13 cellular contexts compared by ENCODE assay signal in the genomic region with DNA sequence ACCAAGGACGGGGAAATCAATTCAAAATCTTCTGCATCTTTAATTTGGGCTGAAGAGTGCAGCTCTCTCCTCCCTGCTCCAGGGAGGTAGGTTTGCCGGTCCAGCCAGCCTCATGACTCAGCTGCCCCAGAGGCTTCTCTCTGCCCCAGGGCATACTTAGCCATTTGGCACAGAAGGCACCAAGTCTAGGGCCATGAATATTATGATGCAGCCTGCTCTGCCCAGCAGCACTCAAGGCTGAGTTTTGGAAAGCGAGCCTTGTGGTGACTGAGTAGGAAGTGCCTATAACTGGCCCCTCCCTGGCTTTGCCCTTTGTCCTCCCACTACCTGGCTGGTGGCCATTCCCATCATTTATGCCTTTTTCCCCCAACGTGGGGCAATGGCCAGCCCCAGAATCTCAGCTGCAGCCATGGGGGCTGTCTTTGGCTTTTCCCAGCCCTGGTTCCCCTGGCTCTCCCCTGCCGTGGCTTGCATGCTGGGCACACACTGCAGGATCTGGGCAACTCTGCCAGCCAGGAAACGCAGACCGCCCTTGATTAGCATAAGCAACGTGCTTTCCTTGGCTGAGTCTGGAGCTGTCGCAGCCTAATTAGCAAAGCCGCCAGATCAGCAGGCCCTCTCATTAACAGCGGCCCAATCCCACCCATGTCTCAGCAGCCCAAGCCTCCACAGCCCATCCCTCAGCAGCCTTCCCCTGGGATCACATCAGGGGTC.
DNase-seq lines count a peak whose midpoint lies in the region; ATAC-seq, FAIRE-seq and TF ChIP-seq lines count a peak whose summit lies in the region.
"Had no signal": no experiment of that assay in that cellular context is flagged by ENCODE, and none has a peak within 500 bp of the region (broad histone marks: within the 10 kb centered on the region; RNA-seq: fewer than 3 reads in every experiment).

No MANE protein-coding gene starts in this region.

- H2BK5ac ChIP-seq in IMR-90 (ENCODE audit: low read depth, low read length, poor library complexity, severe bottlenecking) (no peak overlapping the region), H1 (ENCODE audit: low read depth, low read length) (peak overlapping the region; percentile 52; the same call in 1 of the 2 replicates)

- H2BK20ac ChIP-seq in IMR-90 (ENCODE audit: low read depth, low read length), result no peak overlapping the region
- H2BK20ac ChIP-seq in H1 (ENCODE audit: low read length), result no peak overlapping the region

- DNase-seq in Ammon's horn (ENCODE audit: low spot score) (peak; percentile 77), IMR-90 (no peak), H1 (ENCODE audit: low read depth in 1 of 2, low spot score in 2 of 2) (no peak), pancreas (peak in 4 of 6 donors; percentile 46 to 67 (median 57)), RCC 7860 (ENCODE audit: low spot score) (no peak)
- no peak for DNase-seq in activated naive CD4-positive, alpha-beta T cell treated with anti-CD3 and anti-CD28 coated beads, Interleukin-2, amount 10 ng/mL, durations not matched to agents 7 days and 5 days
- no peak for DNase-seq in effector memory CD8-positive, alpha-beta T cell
- DNase-seq: activated effector memory CD4-positive, alpha-beta T cell treated with anti-CD3 and anti-CD28 coated beads, Interleukin-2, amount 50 U/mL, for 16 hours; CD4-positive, alpha-beta T cell; NCI-H1436; stimulated activated CD4-positive, alpha-beta T cell treated with anti-CD3 and anti-CD28 coated beads, Interleukin-15, amount 100 ng/mL, for 24 hours had no signal

- ATAC-seq in IMR-90 (ENCODE audit: low read depth) (peak; percentile 21; the same call in 1 of the 2 replicates), pancreas (peak; percentile 75 to 83 (median 79)), GM21786 (IDR thresholded peaks at IDR 0.05; ENCODE audit: unreplicated experiment) (no peak)
- ATAC-seq in effector memory CD8-positive, alpha-beta T cell (replicated peaks), result no peak

- H4K5ac ChIP-seq in IMR-90 (ENCODE audit: low read depth, low read length), result no peak overlapping the region
- no peak overlapping the region for H4K5ac ChIP-seq in H1 (ENCODE audit: insufficient read length, low read depth, low read length)

- no peak overlapping the region for H3K56ac ChIP-seq in IMR-90 (ENCODE audit: extremely low read depth, insufficient read depth, low read length)
- H3K56ac ChIP-seq in H1 (replicated peaks; ENCODE audit: insufficient read length, low read depth, low read length), result no peak overlapping the region

- H3K4me1 ChIP-seq in IMR-90 (ENCODE audit: control insufficient read depth, insufficient read depth, low read length) (peaks cover 7% of the 10 kb centered on the region; the same call in 1 of the 2 replicates), H1 (replicated peaks in 1 of 4; ENCODE audit: control insufficient read depth in 3 of 4, insufficient read depth in 4 of 4, low read length in 3 of 4) (peaks cover 0 to 10% (median 8%) of the 10 kb centered on the region in 4 experiments; a peak in 6 of 7 replicates), pancreas (peaks cover 4 to 13% (median 4%) of the 10 kb centered on the region in 3 donors)

- H3K4me3 Mint-ChIP-seq in activated naive CD4-positive, alpha-beta T cell treated with anti-CD3 and anti-CD28 coated beads, Interleukin-2, amount 10 ng/mL, durations not matched to agents 7 days and 5 days, result no peak overlapping the region
- H3K4me3 Mint-ChIP-seq in effector memory CD8-positive, alpha-beta T cell, result no peak overlapping the region
- H3K4me3 Mint-ChIP-seq: CD4-positive, alpha-beta T cell; natural killer cell treated with Interleukin-12 subunit alpha and Interleukin-12 subunit beta and Interleukin-15 and Interleukin-18, amount 100 ng/mL, for 72 hours had no signal

- dilution Hi-C loops in IMR-90 (cut with HindIII; ENCODE audit: low sequenced_read_pairs, unreplicated experiment), result no loop called here

- H3K27me3 ChIP-seq in IMR-90 (ENCODE audit: control insufficient read depth, insufficient read depth, low read length) (peaks cover 4% of the 10 kb centered on the region), H1 (replicated peaks in 1 of 4; ENCODE audit: control insufficient read depth in 3 of 4, extremely low read depth in 1 of 4, insufficient read depth in 3 of 4, low read length in 3 of 4) (no peaks in the 10 kb centered on the region; a peak in 1 of 7 replicates), pancreas (no peaks in the 10 kb centered on the region)

- H3K18ac ChIP-seq in IMR-90 (ENCODE audit: low read depth, low read length) (no peak overlapping the region), H1 (ENCODE audit: extremely low read depth, low read length) (peak overlapping the region; percentile 60)

- intact Hi-C loops in IMR-90 (cut with micrococcal nuclease), result no loop called here
- intact Hi-C loops in pancreas (cut with DNase I), result no loop called here

- TF ChIP-seq POLR2A in IMR-90 (IDR thresholded peaks at IDR 0.05; ENCODE audit: low read depth, low read length) (no peak), H1 (IDR thresholded peaks at IDR 0.05; ENCODE audit: control extremely low read depth in 1 of 2, low read depth in 2 of 2, low read length in 2 of 2) (no peak)

- no peak overlapping the region for H2AFZ ChIP-seq in IMR-90 (replicated peaks; ENCODE audit: low read length, poor library complexity)
- H2AFZ ChIP-seq in H1 (ENCODE audit: low read length), result no peak overlapping the region

- no peak overlapping the region for H3K9ac ChIP-seq in IMR-90 (ENCODE audit: low read depth, low read length)
- H3K9ac ChIP-seq in H1 (replicated peaks in 1 of 4; ENCODE audit: extremely low read depth in 1 of 4, low read depth in 3 of 4, low read length in 3 of 4), result no peak overlapping the region

- BruUV-seq in IMR-90 (replicated peaks; lab: Mats Ljungman, UMichigan), result no TSS peak

- H4K20me1 ChIP-seq in IMR-90 (ENCODE audit: insufficient read depth, low read length) (no peaks in the 10 kb centered on the region), H1 (replicated peaks in 1 of 2; ENCODE audit: control insufficient read depth in 1 of 2, insufficient read depth in 2 of 2, low read length in 2 of 2) (no peaks in the 10 kb centered on the region)

- H3K79me1 ChIP-seq in IMR-90 (ENCODE audit: low read depth in 1 of 2, low read length in 2 of 2) (no peaks in the 10 kb centered on the region), H1 (ENCODE audit: low read depth, low read length) (no peaks in the 10 kb centered on the region)

- no peak overlapping the region for H3K23ac ChIP-seq in IMR-90 (ENCODE audit: low read depth, low read length)
- no peak overlapping the region for H3K23ac ChIP-seq in H1 (ENCODE audit: insufficient read length)

- no peak overlapping the region for H3K4me3 ChIP-seq in IMR-90 (ENCODE audit: insufficient read depth, low read depth, low read length)
- no peak overlapping the region for H3K4me3 ChIP-seq in H1 (ENCODE audit: extremely low read depth in 1 of 4, insufficient read depth in 2 of 4, low read depth in 3 of 4, low read length in 4 of 4)
- H3K4me3 ChIP-seq in pancreas, result no peak overlapping the region

- H3K36me3 ChIP-seq in IMR-90 (ENCODE audit: control insufficient read depth, insufficient read depth, low read length) (no peaks in the 10 kb centered on the region), H1 (ENCODE audit: control insufficient read depth in 2 of 4, insufficient read depth in 4 of 4, low read length in 3 of 4) (no peaks in the 10 kb centered on the region; a peak in 1 of 8 replicates), pancreas (no peaks in the 10 kb centered on the region)

- H2AK5ac ChIP-seq in IMR-90 (ENCODE audit: low read depth, low read length), result no peak overlapping the region
- no peak overlapping the region for H2AK5ac ChIP-seq in H1 (ENCODE audit: low read depth, low read length)

- TF ChIP-seq EP300 in H1 (IDR thresholded peaks at IDR 0.05; ENCODE audit: borderline replicate concordance in 1 of 2, low read depth in 2 of 2, low read length in 2 of 2), result no peak

- in situ Hi-C loops in IMR-90 (cut with MboI; ENCODE audit: low sequenced_read_pairs), result no loop called here

- no peaks in the 10 kb centered on the region for H3K9me3 Mint-ChIP-seq in activated naive CD4-positive, alpha-beta T cell treated with anti-CD3 and anti-CD28 coated beads, Interleukin-2, amount 10 ng/mL, durations not matched to agents 7 days and 5 days
- H3K9me3 Mint-ChIP-seq in effector memory CD8-positive, alpha-beta T cell, result no peaks in the 10 kb centered on the region
- H3K9me3 Mint-ChIP-seq: CD4-positive, alpha-beta T cell; natural killer cell treated with Interleukin-12 subunit alpha and Interleukin-12 subunit beta and Interleukin-15 and Interleukin-18, amount 100 ng/mL, for 72 hours had no signal

- no peak overlapping the region for H2AK9ac ChIP-seq in IMR-90 (replicated peaks; ENCODE audit: low read depth, low read length, poor library complexity)

- H3K9me1 ChIP-seq in IMR-90 (ENCODE audit: insufficient read depth, low read length), result no peaks in the 10 kb centered on the region

- H3K4ac ChIP-seq in IMR-90 (ENCODE audit: low read depth, low read length) (no peak overlapping the region), H1 (replicated peaks; ENCODE audit: insufficient read length, low read depth, low read length) (no peak overlapping the region)

- H2BK15ac ChIP-seq in IMR-90 (ENCODE audit: low read depth, low read length) (no peak overlapping the region), H1 (ENCODE audit: low read length) (peak overlapping the region; percentile 8; the same call in 1 of the 2 replicates)

- H3K79me2 ChIP-seq in H1 (ENCODE audit: control insufficient read depth in 1 of 2, insufficient read depth in 2 of 2, low read length in 2 of 2), result no peaks in the 10 kb centered on the region

- H4K91ac ChIP-seq in IMR-90 (ENCODE audit: insufficient read depth, low read depth, low read length), result no peak overlapping the region
- no peak overlapping the region for H4K91ac ChIP-seq in H1 (replicated peaks; ENCODE audit: insufficient read length, low read length)

- peaks cover 4% of the 10 kb centered on the region; the same call in 1 of the 2 replicates for H3K9me3 ChIP-seq in IMR-90 (ENCODE audit: control insufficient read depth, insufficient read depth, low read length)
- H3K9me3 ChIP-seq in H1 (ENCODE audit: insufficient read depth in 2 of 2, low read depth in 1 of 2, low read length in 1 of 2), result no peaks in the 10 kb centered on the region
- no peaks in the 10 kb centered on the region for H3K9me3 ChIP-seq in pancreas

- H3K4me2 ChIP-seq in IMR-90 (ENCODE audit: low read depth, low read length), result no peak overlapping the region
- H3K4me2 ChIP-seq in H1 (ENCODE audit: insufficient read depth in 1 of 2, low read depth in 2 of 2, low read length in 2 of 2), result peak overlapping the region in 1 of 2 experiments; percentile 29; a peak in 2 of 4 replicates

- H2BK120ac ChIP-seq in IMR-90 (ENCODE audit: low read depth, low read length), result no peak overlapping the region
- no peak overlapping the region for H2BK120ac ChIP-seq in H1 (replicated peaks; ENCODE audit: low read depth, low read length)

- TF ChIP-seq RAD21 in IMR-90 (IDR thresholded peaks at IDR 0.05; ENCODE audit: low read length) (no peak), H1 (IDR thresholded peaks at IDR 0.05 in 1 of 2, conservative IDR thresholded peaks at IDR 0.05 in 1 of 2; ENCODE audit: low read depth in 2 of 2, low read length in 2 of 2) (no peak)

- no peak overlapping the region for H3K27ac Mint-ChIP-seq in activated naive CD4-positive, alpha-beta T cell treated with anti-CD3 and anti-CD28 coated beads, Interleukin-2, amount 10 ng/mL, durations not matched to agents 7 days and 5 days
- H3K27ac Mint-ChIP-seq in effector memory CD8-positive, alpha-beta T cell, result no peak overlapping the region
- H3K27ac Mint-ChIP-seq: CD4-positive, alpha-beta T cell; natural killer cell treated with Interleukin-12 subunit alpha and Interleukin-12 subunit beta and Interleukin-15 and Interleukin-18, amount 100 ng/mL, for 72 hours had no signal

- peaks cover 15% of the 10 kb centered on the region for H3K27me3 Mint-ChIP-seq in activated naive CD4-positive, alpha-beta T cell treated with anti-CD3 and anti-CD28 coated beads, Interleukin-2, amount 10 ng/mL, durations not matched to agents 7 days and 5 days
- peaks cover 57 to 84% of the 10 kb centered on the region in 2 donors for H3K27me3 Mint-ChIP-seq in effector memory CD8-positive, alpha-beta T cell

- H3K14ac ChIP-seq in IMR-90 (replicated peaks; ENCODE audit: low read depth, low read length) (no peak overlapping the region), H1 (ENCODE audit: insufficient read length) (no peak overlapping the region)

- FAIRE-seq in H1 (lab: Jason Lieb, UNC) (no peak), pancreas (lab: Jason Lieb, UNC) (no peak), RCC 7860 (lab: Jason Lieb, UNC) (no peak)

- H2BK12ac ChIP-seq in H1 (ENCODE audit: low read depth, low read length), result peak overlapping the region; percentile 50; the same call in 1 of the 2 replicates

- no peaks in the 10 kb centered on the region for H3K23me2 ChIP-seq in H1 (ENCODE audit: low read depth, low read length)

- CTCF ChIA-PET in IMR-90 (lab: Yijun Ruan, JAX), result interaction anchor here (0.7 to 0.9 kb wide), 2 partner anchors 23 to 42 kb away, joined by 3 to 4 read pairs; no protein-coding TSS in a partner anchor
- CTCF ChIA-PET in H1 (lab: Charles Lee; ENCODE audit: partially characterized antibody), result interaction anchor here (1.4 to 2.3 kb wide), 2 partner anchors 20 to 116 kb away, joined by 4 to 9 read pairs; no protein-coding TSS in a partner anchor
- CTCF ChIA-PET in activated naive CD4-positive, alpha-beta T cell treated with anti-CD3 and anti-CD28 coated beads, Interleukin-2, amount 10 ng/mL, durations not matched to agents 7 days and 5 days (lab: Charles Lee), result no interaction called here

- WGBS in IMR-90 (ENCODE audit: extremely low coverage in 2 of 2, insufficient read length in 1 of 2), 2 experiments, result 37% methylated on average over 5 of the region's 11 CpGs; no CpG with 5 or more reads in 1 of the 2 experiments
- whole genome bisulfite sequencing in H1 (ENCODE audit: extremely low coverage in 1 of 2, insufficient coverage in 1 of 2, insufficient read length in 1 of 2, insufficient replicate concordance in 2 of 2, low coverage in 1 of 2, low lambda C conversion rate in 2 of 2, missing lambda C conversion rate in 1 of 2), 2 experiments, result 57% methylated on average over 11 of the region's 11 CpGs; no CpG with 5 or more reads in 1 of the 2 experiments
- 24 to 38% methylated on average over 11 of the region's 11 CpGs for WGBS in pancreas, 2 donors

- no peak for TF ChIP-seq CTCF in IMR-90 (conservative IDR thresholded peaks at IDR 0.05; ENCODE audit: low read depth, low read length)
- TF ChIP-seq CTCF in H1 (IDR thresholded peaks at IDR 0.05; ENCODE audit: control extremely low read depth in 1 of 3, insufficient read depth in 1 of 3, low read depth in 1 of 3, low read length in 3 of 3), result no peak
- no peak for TF ChIP-seq CTCF in pancreas (IDR thresholded peaks at IDR 0.05)

- H3K4me1 Mint-ChIP-seq in activated naive CD4-positive, alpha-beta T cell treated with anti-CD3 and anti-CD28 coated beads, Interleukin-2, amount 10 ng/mL, durations not matched to agents 7 days and 5 days, result no peaks in the 10 kb centered on the region
- H3K4me1 Mint-ChIP-seq in effector memory CD8-positive, alpha-beta T cell (ENCODE audit: low read depth in 2 of 2), result peaks cover 0 to 1% of the 10 kb centered on the region in 2 donors

- H3K27ac ChIP-seq in IMR-90 (ENCODE audit: insufficient read depth, low read length) (no peak overlapping the region), H1 (ENCODE audit: low read depth, low read length) (no peak overlapping the region), pancreas (no peak overlapping the region)

- H4K8ac ChIP-seq in IMR-90 (ENCODE audit: low read depth in 2 of 2, low read length in 2 of 2) (no peak overlapping the region), H1 (ENCODE audit: extremely low read depth, insufficient read depth, low read length) (peak overlapping the region; percentile 62)

- no peaks in the 10 kb centered on the region for H3K36me3 Mint-ChIP-seq in activated naive CD4-positive, alpha-beta T cell treated with anti-CD3 and anti-CD28 coated beads, Interleukin-2, amount 10 ng/mL, durations not matched to agents 7 days and 5 days
- H3K36me3 Mint-ChIP-seq in effector memory CD8-positive, alpha-beta T cell (ENCODE audit: insufficient read depth), result no peaks in the 10 kb centered on the region
- H3K36me3 Mint-ChIP-seq: natural killer cell treated with Interleukin-12 subunit alpha and Interleukin-12 subunit beta and Interleukin-15 and Interleukin-18, amount 100 ng/mL, for 72 hours had no signal

- POLR2A ChIA-PET in IMR-90 (lab: Charles Lee; ENCODE audit: unreplicated experiment) (no interaction called here), H1 (lab: Charles Lee; ENCODE audit: partially characterized antibody) (no interaction called here)

Comparison
In these comparisons a context has a peak if more than half of its experiments do, and no peak if none do; other contexts are left out.
1. DNase-seq: peak in Ammon's horn (single experiment) and pancreas (4 of 6); none in IMR-90 (single experiment), H1 (0 of 2), activated naive CD4-positive, alpha-beta T cell treated with anti-CD3 and anti-CD28 coated beads, Interleukin-2, amount 10 ng/mL, durations not matched to agents 7 days and 5 days (single experiment), RCC 7860 (single experiment) and effector memory CD8-positive, alpha-beta T cell (0 of 3).
2. ATAC-seq: peak in IMR-90 (single experiment) and pancreas (4 of 4); none in GM21786 (single experiment) and effector memory CD8-positive, alpha-beta T cell (single experiment).